Comparison of ENCODE assay signal across 11 cellular contexts in the genomic region with DNA sequence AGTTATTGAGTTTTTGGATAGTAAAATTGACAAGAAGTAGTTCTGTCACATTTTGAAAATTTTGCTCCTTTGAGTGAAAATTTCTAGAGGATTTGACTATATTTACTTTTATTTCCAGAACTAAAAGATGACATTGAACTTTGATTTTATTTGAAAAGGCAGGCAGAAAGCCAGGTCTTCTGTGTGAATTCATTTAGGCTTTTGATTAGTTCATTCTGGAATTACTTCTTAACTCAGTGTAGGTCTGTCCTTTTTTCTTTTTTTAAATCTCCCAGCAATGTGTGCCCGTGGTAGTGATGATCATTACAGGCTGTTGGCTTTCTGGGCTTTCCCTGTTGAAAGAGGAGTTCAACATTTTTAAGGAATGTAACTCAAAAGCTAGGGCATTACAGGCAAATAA. TPM values are rescaled to one million over a fixed set of nuclear protein-coding genes. Genes with fewer than 3 reads are reported as not detected.
DNase-seq lines count a peak whose midpoint lies in the region; ATAC-seq, FAIRE-seq and TF ChIP-seq lines count a peak whose summit lies in the region.
"Had no signal": no experiment of that assay in that cellular context is flagged by ENCODE, and none has a peak within 500 bp of the region (broad histone marks: within the 10 kb centered on the region; RNA-seq: fewer than 3 reads in every experiment).

No MANE protein-coding gene starts in this region.

- no CpG with 5 or more reads among the region's 1 CpG for WGBS in H9 (ENCODE audit: extremely low coverage, insufficient read length, low lambda C conversion rate)

- H3K4ac ChIP-seq in H9 (ENCODE audit: low read depth, low read length): no peak overlapping the region

- H3K79me1 ChIP-seq in H9 (ENCODE audit: insufficient read depth, low read depth, low read length, poor library complexity, severe bottlenecking): no peaks in the 10 kb centered on the region

- TF ChIP-seq CTCF in H9 (conservative IDR thresholded peaks at IDR 0.05): no peak
- no peak for TF ChIP-seq CTCF in WTC11 (IDR thresholded peaks at IDR 0.05)
- TF ChIP-seq CTCF in D721Med (IDR thresholded peaks at IDR 0.05; ENCODE audit: insufficient read depth, missing control alignments): no peak
- no peak for TF ChIP-seq CTCF in endothelial cell (IDR thresholded peaks at IDR 0.05; ENCODE audit: unreplicated experiment)

- H4K5ac ChIP-seq in H9 (ENCODE audit: insufficient read length, low read depth, low read length): no peak overlapping the region

- no peak for DNase-seq in H9
- no peak for DNase-seq in WTC11 (ENCODE audit: low spot score)
- DNase-seq in memory B cell (ENCODE audit: low spot score in 2 of 2): no peak
- no peak for DNase-seq in D721Med (ENCODE audit: insufficient read length, low spot score)
- no peak for DNase-seq in endothelial cell (ENCODE audit: low spot score)
- DNase-seq: CD8-positive, alpha-beta memory T cell; MV-4-11; NCI-H1436; SHP77 treated with DMSO at 0.1 percent for 48 hours had no signal

- H2AFZ ChIP-seq in H9 (ENCODE audit: low read length): no peak overlapping the region

- no peaks in the 10 kb centered on the region for H3K79me2 ChIP-seq in H9 (ENCODE audit: insufficient read depth, low read length)

- H3K27ac ChIP-seq in H9 (ENCODE audit: insufficient read length, low read depth, low read length): peak overlapping the region; percentile 25

- no peak overlapping the region for H3K18ac ChIP-seq in H9 (ENCODE audit: insufficient read length, low read depth, low read length)

- H3K4me1 ChIP-seq in H9 (ENCODE audit: insufficient read depth, low read length): 0 out of 2 replicates have a peak, but pooled peaks cover 2% of the 10 kb centered on the region

- H2AK5ac ChIP-seq in H9 (ENCODE audit: insufficient read length, low read length): no peak overlapping the region

- CTCF ChIA-PET in WTC11 (lab: Charles Lee): interaction anchor here (0.7 to 1.2 kb wide), 5 partner anchors 10 to 265 kb away, joined by 3 to 7 read pairs (median 3); no protein-coding TSS in a partner anchor

- no peak overlapping the region for H2BK15ac ChIP-seq in H9 (ENCODE audit: low read depth, low read length)

- H3K56ac ChIP-seq in H9 (ENCODE audit: insufficient read length, low read depth, low read length): no peak overlapping the region

- no peak overlapping the region for H3K23ac ChIP-seq in H9 (ENCODE audit: insufficient read length, low read depth, low read length)

- H3K27me3 ChIP-seq in H9 (ENCODE audit: insufficient read depth, low read length): no peaks in the 10 kb centered on the region

- POLR2A ChIA-PET in WTC11 (lab: Charles Lee): no interaction called here

- H3K36me3 Mint-ChIP-seq in H9 (ENCODE audit: insufficient read depth in 1 of 3, low read depth in 3 of 3) (peaks cover 0 to 18% (median 0%) of the 10 kb centered on the region in 3 experiments; a peak in 3 of 7 replicates), WTC11 (peaks cover 3% of the 10 kb centered on the region; the same call in 1 of the 2 replicates), memory B cell (peaks cover 8% of the 10 kb centered on the region), endothelial cell (ENCODE audit: low read depth, unreplicated experiment) (peaks cover 21% of the 10 kb centered on the region)
- H3K36me3 Mint-ChIP-seq in stimulated activated memory B cell treated with anti-CD40 and anti-IgM and Interleukin-4, amounts not matched to agents 10 μg/mL and 1 μg/mL and 100 μg/mL, for 72 hours: peaks cover 26% of the 10 kb centered on the region

- no peak overlapping the region for H2BK20ac ChIP-seq in H9 (ENCODE audit: low read depth, low read length, poor library complexity, severe bottlenecking)

- H3K14ac ChIP-seq in H9 (ENCODE audit: insufficient read depth, low read length): no peak overlapping the region

- peak overlapping the region; percentile 2 for H3K9ac ChIP-seq in H9 (ENCODE audit: extremely low read depth, insufficient read length, low read length)

- no peaks in the 10 kb centered on the region for H4K20me1 ChIP-seq in H9 (ENCODE audit: control insufficient read depth, insufficient read depth, insufficient read length)

- H3K27me3 Mint-ChIP-seq in H9 (ENCODE audit: low read depth) (no peaks in the 10 kb centered on the region), WTC11 (ENCODE audit: low read depth) (no peaks in the 10 kb centered on the region), memory B cell (no peaks in the 10 kb centered on the region), endothelial cell (ENCODE audit: unreplicated experiment) (no peaks in the 10 kb centered on the region)
- no peaks in the 10 kb centered on the region for H3K27me3 Mint-ChIP-seq in stimulated activated memory B cell treated with anti-CD40 and anti-IgM and Interleukin-4, amounts not matched to agents 10 μg/mL and 1 μg/mL and 100 μg/mL, for 72 hours
- H3K27me3 Mint-ChIP-seq: CD8-positive, alpha-beta memory T cell had no signal

- H3K9me3 ChIP-seq in H9 (ENCODE audit: control insufficient read depth, low read depth, low read length): no peaks in the 10 kb centered on the region

- H4K91ac ChIP-seq in H9 (ENCODE audit: insufficient read length, low read depth, low read length): no peak overlapping the region

- ATAC-seq in WTC11 (no peak), memory B cell (ENCODE audit: low read depth) (no peak), GM19452 (IDR thresholded peaks at IDR 0.05; ENCODE audit: unreplicated experiment) (no peak)
- ATAC-seq in stimulated activated memory B cell treated with anti-CD40 and anti-IgM and Interleukin-4, amounts not matched to agents 10 μg/mL and 1 μg/mL and 100 μg/mL, for 72 hours: no peak

- peak overlapping the region in 2 of 3 experiments; percentile 40 to 41; a peak in 3 of 7 replicates for H3K27ac Mint-ChIP-seq in H9
- H3K27ac Mint-ChIP-seq in WTC11: peak overlapping the region; percentile 77; the same call in 1 of the 2 replicates
- H3K27ac Mint-ChIP-seq in memory B cell: peak overlapping the region; percentile 84
- peak overlapping the region; percentile 52 for H3K27ac Mint-ChIP-seq in stimulated activated memory B cell treated with anti-CD40 and anti-IgM and Interleukin-4, amounts not matched to agents 10 μg/mL and 1 μg/mL and 100 μg/mL, for 72 hours
- H3K27ac Mint-ChIP-seq in endothelial cell (ENCODE audit: unreplicated experiment): no peak overlapping the region

- H3K4me1 Mint-ChIP-seq in H9: peaks cover 18 to 30% of the 10 kb centered on the region in 2 experiments
- H3K4me1 Mint-ChIP-seq in WTC11: peaks cover 31% of the 10 kb centered on the region
- H3K4me1 Mint-ChIP-seq in memory B cell: peaks cover 14% of the 10 kb centered on the region
- H3K4me1 Mint-ChIP-seq in stimulated activated memory B cell treated with anti-CD40 and anti-IgM and Interleukin-4, amounts not matched to agents 10 μg/mL and 1 μg/mL and 100 μg/mL, for 72 hours: peaks cover 12% of the 10 kb centered on the region
- H3K4me1 Mint-ChIP-seq in endothelial cell (ENCODE audit: unreplicated experiment): peaks cover 13% of the 10 kb centered on the region

- no peak overlapping the region for H2BK12ac ChIP-seq in H9 (ENCODE audit: insufficient read length, low read depth, low read length)

- no peak overlapping the region for H2BK120ac ChIP-seq in H9 (ENCODE audit: low read depth, low read length, poor library complexity, severe bottlenecking)

- H2BK5ac ChIP-seq in H9 (ENCODE audit: insufficient read length, low read length): no peak overlapping the region

- no peak overlapping the region for H3T11ph ChIP-seq in H9 (ENCODE audit: low read length)

- H3K23me2 ChIP-seq in H9 (ENCODE audit: insufficient read length, low read depth, low read length, poor library complexity, severe bottlenecking): no peaks in the 10 kb centered on the region

- FAIRE-seq in D721Med (lab: Jason Lieb, UNC): no peak

- H3K4me3 Mint-ChIP-seq in H9: no peak overlapping the region
- H3K4me3 Mint-ChIP-seq in WTC11: no peak overlapping the region
- H3K4me3 Mint-ChIP-seq in memory B cell: no peak overlapping the region
- H3K4me3 Mint-ChIP-seq in stimulated activated memory B cell treated with anti-CD40 and anti-IgM and Interleukin-4, amounts not matched to agents 10 μg/mL and 1 μg/mL and 100 μg/mL, for 72 hours: no peak overlapping the region
- no peak overlapping the region for H3K4me3 Mint-ChIP-seq in endothelial cell (ENCODE audit: unreplicated experiment)
- H3K4me3 Mint-ChIP-seq: CD8-positive, alpha-beta memory T cell had no signal

- H3K9me3 Mint-ChIP-seq in H9 (no peaks in the 10 kb centered on the region), WTC11 (no peaks in the 10 kb centered on the region), memory B cell (no peaks in the 10 kb centered on the region), endothelial cell (ENCODE audit: unreplicated experiment) (no peaks in the 10 kb centered on the region)
- H3K9me3 Mint-ChIP-seq in stimulated activated memory B cell treated with anti-CD40 and anti-IgM and Interleukin-4, amounts not matched to agents 10 μg/mL and 1 μg/mL and 100 μg/mL, for 72 hours: no peaks in the 10 kb centered on the region
- H3K9me3 Mint-ChIP-seq: CD8-positive, alpha-beta memory T cell had no signal

- no peak overlapping the region for H3K4me2 ChIP-seq in H9 (ENCODE audit: insufficient read depth, insufficient read length, low read length)

- no peak overlapping the region for H4K8ac ChIP-seq in H9 (replicated peaks; ENCODE audit: insufficient read length, low read depth, low read length)

TF ChIP-seq in WTC11, 78 proteins besides CTCF, POLR2A, EP300 and RAD21 (continues in another document):
- TF ChIP-seq TEAD1 (CRISPR knock-in tag; IDR thresholded peaks at IDR 0.05) (no peak), ZNF219 (CRISPR knock-in tag; IDR thresholded peaks at IDR 0.05; ENCODE audit: borderline replicate concordance) (no peak)
- TF ChIP-seq, protein P1, sequence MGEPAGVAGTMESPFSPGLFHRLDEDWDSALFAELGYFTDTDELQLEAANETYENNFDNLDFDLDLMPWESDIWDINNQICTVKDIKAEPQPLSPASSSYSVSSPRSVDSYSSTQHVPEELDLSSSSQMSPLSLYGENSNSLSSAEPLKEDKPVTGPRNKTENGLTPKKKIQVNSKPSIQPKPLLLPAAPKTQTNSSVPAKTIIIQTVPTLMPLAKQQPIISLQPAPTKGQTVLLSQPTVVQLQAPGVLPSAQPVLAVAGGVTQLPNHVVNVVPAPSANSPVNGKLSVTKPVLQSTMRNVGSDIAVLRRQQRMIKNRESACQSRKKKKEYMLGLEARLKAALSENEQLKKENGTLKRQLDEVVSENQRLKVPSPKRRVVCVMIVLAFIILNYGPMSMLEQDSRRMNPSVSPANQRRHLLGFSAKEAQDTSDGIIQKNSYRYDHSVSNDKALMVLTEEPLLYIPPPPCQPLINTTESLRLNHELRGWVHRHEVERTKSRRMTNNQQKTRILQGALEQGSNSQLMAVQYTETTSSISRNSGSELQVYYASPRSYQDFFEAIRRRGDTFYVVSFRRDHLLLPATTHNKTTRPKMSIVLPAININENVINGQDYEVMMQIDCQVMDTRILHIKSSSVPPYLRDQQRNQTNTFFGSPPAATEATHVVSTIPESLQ (CRISPR knock-in tag; IDR thresholded peaks at IDR 0.05): no peak

RNA-seq across cellular contexts. Expression of a gene that starts 53.8 kb away (rescaled TPM):
- total RNA-seq in H9 (2021): 15.6 and 16.3 TPM in 2 replicates
- 9.0 to 9.5 TPM (median 9.0 TPM) in 3 replicates for total RNA-seq in WTC11 (2021)
- total RNA-seq in endothelial cell (ENCODE audit: unreplicated experiment): 35.9 TPM

RNA-seq across cellular contexts. Expression of a gene that starts 58.9 kb away (rescaled TPM):
- 15.7 and 18.9 TPM in 2 replicates for total RNA-seq in H9 (2021)
- 14.1 to 16.3 TPM (median 14.2 TPM) in 3 replicates for total RNA-seq in WTC11 (2021)
- 23.5 TPM for total RNA-seq in endothelial cell (ENCODE audit: unreplicated experiment)
